ENCODE assay signal across 8 cellular contexts in genomic region chr2:31137211-31138036, GRCh38. TPM values are rescaled to one million over a fixed set of nuclear protein-coding genes. Genes with fewer than 3 reads are reported as not detected.
DNase-seq lines count a peak whose midpoint lies in the region; ATAC-seq, FAIRE-seq and TF ChIP-seq lines count a peak whose summit lies in the region.

No MANE protein-coding gene starts in this region.

- WGBS in pancreas, 2 donors, result 2% methylated on average over 68 to 72 of the region's 72 CpGs
- 1 to 2% (median 1%) methylated on average over 55 to 72 of the region's 72 CpGs for WGBS in small intestine, 3 donors

- H3K27me3 ChIP-seq in pancreas (peaks cover 0 to 4% (median 1%) of the 10 kb centered on the region in 4 donors), small intestine (ENCODE audit: control insufficient read depth in 2 of 2, insufficient read depth in 2 of 2, low read length in 2 of 2) (peaks cover 0 to 8% of the 10 kb centered on the region in 2 donors)

- H3K4me3 ChIP-seq in SK-N-MC (peak overlapping the region; percentile 91), fibroblast of villous mesenchyme (ENCODE audit: low read depth, low read length) (peak overlapping the region; percentile 48), pancreas (peak overlapping the region; percentile 33 to 59 (median 44)), small intestine (ENCODE audit: low read depth in 1 of 2, low read length in 2 of 2) (peak overlapping the region in 1 of 2 donors; percentile 50)

- ATAC-seq in Right ventricle myocardium superior (ENCODE audit: poor library complexity), result peak; percentile 59
- peak; percentile 31 to 55 (median 46) for ATAC-seq in pancreas
- ATAC-seq in HG02571 (IDR thresholded peaks at IDR 0.05; ENCODE audit: unreplicated experiment), result no peak

- H3K27ac ChIP-seq in SK-N-MC (no peak overlapping the region), pancreas (no peak overlapping the region), small intestine (ENCODE audit: low read depth in 1 of 2, low read length in 1 of 2) (no peak overlapping the region)

- intact Hi-C loops in Right ventricle myocardium superior (cut with DNase I) (no loop called here), cardiac septum (cut with DNase I) (loop anchor here (10.0 kb wide), 1 partner anchor 153 kb away; no protein-coding TSS in a partner anchor), pancreas (cut with DNase I) (no loop called here)

- DNase-seq in Right ventricle myocardium superior, result no peak
- no peak for DNase-seq in cardiac septum (ENCODE audit: low spot score)
- DNase-seq in SK-N-MC (ENCODE audit: low read depth, low spot score), result no peak
- no peak for DNase-seq in fibroblast of villous mesenchyme (ENCODE audit: low read depth)
- peak in 3 of 6 donors; percentile 10 to 66 (median 58) for DNase-seq in pancreas
- no peak for DNase-seq in small intestine
- DNase-seq in NCI-H2029 treated with DMSO at 0.1 percent for 48 hours (lab: John Stamatoyannopoulos, UW), result no peak

- H3K36me3 ChIP-seq in SK-N-MC (ENCODE audit: insufficient read depth, low read length), result no peaks in the 10 kb centered on the region
- H3K36me3 ChIP-seq in pancreas, result no peaks in the 10 kb centered on the region
- no peaks in the 10 kb centered on the region for H3K36me3 ChIP-seq in small intestine (ENCODE audit: control insufficient read depth in 2 of 2, insufficient read depth in 2 of 2, low read length in 2 of 2)

- TF ChIP-seq CTCF in fibroblast of villous mesenchyme (IDR thresholded peaks at IDR 0.05; ENCODE audit: insufficient read depth, low read depth, low read length) (no peak), pancreas (IDR thresholded peaks at IDR 0.05) (no peak)

- peaks cover 0 to 7% (median 0%) of the 10 kb centered on the region in 3 donors for H3K4me1 ChIP-seq in pancreas
- no peaks in the 10 kb centered on the region for H3K4me1 ChIP-seq in small intestine (ENCODE audit: control insufficient read depth in 2 of 2, insufficient read depth in 1 of 2, low read depth in 1 of 2, low read length in 1 of 2)

- H3K9me3 ChIP-seq in SK-N-MC (ENCODE audit: low read depth, low read length) (no peaks in the 10 kb centered on the region), pancreas (no peaks in the 10 kb centered on the region), small intestine (ENCODE audit: control insufficient read depth, low read depth) (no peaks in the 10 kb centered on the region)

- peak overlapping the region; percentile 75 for H3K9ac ChIP-seq in SK-N-MC (ENCODE audit: insufficient read length)

- FAIRE-seq in pancreas (lab: Jason Lieb, UNC) (no peak), small intestine (lab: Jason Lieb, UNC) (no peak)

RNA-seq across cellular contexts. Expression of gene GALNT14, which starts 0.8 kb away (rescaled TPM):
- total RNA-seq in Right ventricle myocardium superior, result 0.67 TPM
- 0.48 TPM for total RNA-seq in cardiac septum
- total RNA-seq in fibroblast of villous mesenchyme, result under 0.01 TPM in 1 of 2 replicates, not detected in the other
- 1 to 10 TPM; 1.9 to 3.8 (median 2.4) TPM for total RNA-seq in pancreas
- 1 to 10 TPM; 5.1 to 9.1 TPM for polyA plus RNA-seq in pancreas
- 1 to 10 TPM in 2 of 3 donors, not detected in 1; 2.2 to 8.2 TPM for polyA plus RNA-seq in small intestine
